In the genomic region with DNA sequence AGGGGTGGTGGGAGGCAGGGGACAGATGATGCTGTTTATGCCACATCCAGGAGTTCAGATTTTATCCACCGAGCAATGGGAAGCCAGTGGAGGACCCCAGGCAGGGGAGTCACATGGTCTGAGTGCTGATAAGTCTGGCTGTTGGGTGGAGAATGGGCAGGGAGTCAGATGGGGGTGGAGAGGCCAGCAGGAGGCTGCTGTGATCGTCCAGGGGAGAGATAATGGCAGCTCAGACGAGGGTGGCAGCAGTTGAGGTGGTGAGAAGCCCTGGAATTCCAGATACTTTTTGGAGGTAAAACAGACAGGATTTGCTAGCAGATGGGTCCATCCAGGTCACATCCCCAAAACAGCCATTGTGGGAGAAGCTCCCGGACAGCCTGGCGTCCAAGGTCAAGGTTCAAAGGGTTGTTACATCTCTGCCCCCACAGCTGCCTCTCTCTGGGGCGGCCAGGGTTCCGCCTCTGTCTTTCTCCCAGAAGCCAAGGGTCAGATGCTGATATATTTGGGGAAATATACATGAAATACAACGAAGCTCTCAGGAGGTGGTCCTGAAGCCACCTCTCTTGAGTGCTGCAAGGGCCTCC, we compare ENCODE assay signal across 2 cellular contexts.
TF ChIP-seq lines count a peak whose summit lies in the region.

No MANE protein-coding gene starts in this region.

TF ChIP-seq in HEK293, 187 proteins besides CTCF, POLR2A, EP300 and RAD21:
- TF ChIP-seq GLIS1 (tag by site-specific recombination; IDR thresholded peaks at IDR 0.05) (0 out of 2 replicates have a peak, but pooled peaks have one; percentile 21), ZNF792 (tag by site-specific recombination; IDR thresholded peaks at IDR 0.05) (no peak), TRIM28 (IDR thresholded peaks at IDR 0.05; ENCODE audit: borderline replicate concordance, low read length) (no peak), ZNF707 (tag by site-specific recombination; IDR thresholded peaks at IDR 0.05) (no peak), ZIC2 (tag by site-specific recombination; IDR thresholded peaks at IDR 0.05) (peak; percentile 60), ZBTB17 (tag by site-specific recombination; IDR thresholded peaks at IDR 0.05) (no peak), ZNF366 (tag by site-specific recombination; conservative IDR thresholded peaks at IDR 0.05) (no peak), REPIN1 (tag by site-specific recombination; IDR thresholded peaks at IDR 0.05; ENCODE audit: low read depth) (no peak), ZNF514 (tag by site-specific recombination; IDR thresholded peaks at IDR 0.05) (no peak), IKZF3 (tag by site-specific recombination; IDR thresholded peaks at IDR 0.05) (no peak)
- TF ChIP-seq, protein P1, sequence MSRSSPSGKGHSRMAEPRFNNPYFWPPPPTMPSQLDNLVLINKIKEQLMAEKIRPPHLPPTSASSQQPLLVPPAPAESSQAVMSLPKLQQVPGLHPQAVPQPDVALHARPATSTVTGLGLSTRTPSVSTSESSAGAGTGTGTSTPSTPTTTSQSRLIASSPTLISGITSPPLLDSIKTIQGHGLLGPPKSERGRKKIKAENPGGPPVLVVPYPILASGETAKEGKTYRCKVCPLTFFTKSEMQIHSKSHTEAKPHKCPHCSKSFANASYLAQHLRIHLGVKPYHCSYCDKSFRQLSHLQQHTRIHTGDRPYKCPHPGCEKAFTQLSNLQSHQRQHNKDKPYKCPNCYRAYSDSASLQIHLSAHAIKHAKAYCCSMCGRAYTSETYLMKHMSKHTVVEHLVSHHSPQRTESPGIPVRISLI (tag by site-specific recombination; IDR thresholded peaks at IDR 0.05) = no peak
- TF ChIP-seq, protein P2, sequence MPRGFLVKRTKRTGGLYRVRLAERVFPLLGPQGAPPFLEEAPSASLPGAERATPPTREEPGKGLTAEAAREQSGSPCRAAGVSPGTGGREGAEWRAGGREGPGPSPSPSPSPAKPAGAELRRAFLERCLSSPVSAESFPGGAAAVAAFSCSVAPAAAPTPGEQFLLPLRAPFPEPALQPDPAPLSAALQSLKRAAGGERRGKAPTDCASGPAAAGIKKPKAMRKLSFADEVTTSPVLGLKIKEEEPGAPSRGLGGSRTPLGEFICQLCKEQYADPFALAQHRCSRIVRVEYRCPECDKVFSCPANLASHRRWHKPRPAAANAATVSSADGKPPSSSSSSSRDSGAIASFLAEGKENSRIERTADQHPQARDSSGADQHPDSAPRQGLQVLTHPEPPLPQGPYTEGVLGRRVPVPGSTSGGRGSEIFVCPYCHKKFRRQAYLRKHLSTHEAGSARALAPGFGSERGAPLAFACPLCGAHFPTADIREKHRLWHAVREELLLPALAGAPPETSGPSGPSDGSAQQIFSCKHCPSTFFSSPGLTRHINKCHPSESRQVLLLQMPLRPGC (tag by site-specific recombination; IDR thresholded peaks at IDR 0.05) = no peak
- TF ChIP-seq, protein P3, sequence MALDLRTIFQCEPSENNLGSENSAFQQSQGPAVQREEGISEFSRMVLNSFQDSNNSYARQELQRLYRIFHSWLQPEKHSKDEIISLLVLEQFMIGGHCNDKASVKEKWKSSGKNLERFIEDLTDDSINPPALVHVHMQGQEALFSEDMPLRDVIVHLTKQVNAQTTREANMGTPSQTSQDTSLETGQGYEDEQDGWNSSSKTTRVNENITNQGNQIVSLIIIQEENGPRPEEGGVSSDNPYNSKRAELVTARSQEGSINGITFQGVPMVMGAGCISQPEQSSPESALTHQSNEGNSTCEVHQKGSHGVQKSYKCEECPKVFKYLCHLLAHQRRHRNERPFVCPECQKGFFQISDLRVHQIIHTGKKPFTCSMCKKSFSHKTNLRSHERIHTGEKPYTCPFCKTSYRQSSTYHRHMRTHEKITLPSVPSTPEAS (tag by site-specific recombination; IDR thresholded peaks at IDR 0.05) = no peak
TF ChIP-seq in HEK293: peak in this region for 2.

TF ChIP-seq in K562, 482 proteins besides CTCF, POLR2A, EP300 and RAD21:
- TF ChIP-seq RCOR1 (IDR thresholded peaks at IDR 0.05; ENCODE audit: borderline replicate concordance in 1 of 2, low read depth in 2 of 2, low read length in 2 of 2) (peak in 1 of 2 experiments; percentile 46; a peak in 1 of 4 replicates), MECOM (CRISPR knock-in tag; IDR thresholded peaks at IDR 0.05) (0 out of 2 replicates have a peak, but pooled peaks have one; percentile 9), CTBP1 (IDR thresholded peaks at IDR 0.05; ENCODE audit: borderline replicate concordance) (peak; percentile 12; the same call in 1 of the 2 replicates), NR2C2 (CRISPR knock-in tag; IDR thresholded peaks at IDR 0.05) (no peak), NR2C2 (tag; IDR thresholded peaks at IDR 0.05) (peak; percentile 61), ZNF75A (CRISPR knock-in tag; IDR thresholded peaks at IDR 0.05) (peak; percentile 73; the same call in 1 of the 2 replicates), RAD51 (IDR thresholded peaks at IDR 0.05; ENCODE audit: borderline replicate concordance, low read depth) (peak; percentile 41; the same call in 1 of the 2 replicates), NR2C1 (IDR thresholded peaks at IDR 0.05) (peak; percentile 59; the same call in 1 of the 2 replicates), NR2C1 (tag; IDR thresholded peaks at IDR 0.05) (peak; percentile 81), RBM15 (IDR thresholded peaks at IDR 0.05; ENCODE audit: insufficient read depth, low read length) (no peak), STAG1 (CRISPR knock-in tag; IDR thresholded peaks at IDR 0.05; ENCODE audit: borderline replicate concordance) (0 out of 2 replicates have a peak, but pooled peaks have one; percentile 14)
- TF ChIP-seq, protein P4, sequence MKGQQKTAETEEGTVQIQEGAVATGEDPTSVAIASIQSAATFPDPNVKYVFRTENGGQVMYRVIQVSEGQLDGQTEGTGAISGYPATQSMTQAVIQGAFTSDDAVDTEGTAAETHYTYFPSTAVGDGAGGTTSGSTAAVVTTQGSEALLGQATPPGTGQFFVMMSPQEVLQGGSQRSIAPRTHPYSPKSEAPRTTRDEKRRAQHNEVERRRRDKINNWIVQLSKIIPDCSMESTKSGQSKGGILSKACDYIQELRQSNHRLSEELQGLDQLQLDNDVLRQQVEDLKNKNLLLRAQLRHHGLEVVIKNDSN (CRISPR knock-in tag; IDR thresholded peaks at IDR 0.05) = peak; percentile 14; the same call in 1 of the 2 replicates
- TF ChIP-seq, protein P5, sequence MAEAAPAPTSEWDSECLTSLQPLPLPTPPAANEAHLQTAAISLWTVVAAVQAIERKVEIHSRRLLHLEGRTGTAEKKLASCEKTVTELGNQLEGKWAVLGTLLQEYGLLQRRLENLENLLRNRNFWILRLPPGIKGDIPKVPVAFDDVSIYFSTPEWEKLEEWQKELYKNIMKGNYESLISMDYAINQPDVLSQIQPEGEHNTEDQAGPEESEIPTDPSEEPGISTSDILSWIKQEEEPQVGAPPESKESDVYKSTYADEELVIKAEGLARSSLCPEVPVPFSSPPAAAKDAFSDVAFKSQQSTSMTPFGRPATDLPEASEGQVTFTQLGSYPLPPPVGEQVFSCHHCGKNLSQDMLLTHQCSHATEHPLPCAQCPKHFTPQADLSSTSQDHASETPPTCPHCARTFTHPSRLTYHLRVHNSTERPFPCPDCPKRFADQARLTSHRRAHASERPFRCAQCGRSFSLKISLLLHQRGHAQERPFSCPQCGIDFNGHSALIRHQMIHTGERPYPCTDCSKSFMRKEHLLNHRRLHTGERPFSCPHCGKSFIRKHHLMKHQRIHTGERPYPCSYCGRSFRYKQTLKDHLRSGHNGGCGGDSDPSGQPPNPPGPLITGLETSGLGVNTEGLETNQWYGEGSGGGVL (CRISPR knock-in tag; IDR thresholded peaks at IDR 0.05) = no peak
